In the genomic region with DNA sequence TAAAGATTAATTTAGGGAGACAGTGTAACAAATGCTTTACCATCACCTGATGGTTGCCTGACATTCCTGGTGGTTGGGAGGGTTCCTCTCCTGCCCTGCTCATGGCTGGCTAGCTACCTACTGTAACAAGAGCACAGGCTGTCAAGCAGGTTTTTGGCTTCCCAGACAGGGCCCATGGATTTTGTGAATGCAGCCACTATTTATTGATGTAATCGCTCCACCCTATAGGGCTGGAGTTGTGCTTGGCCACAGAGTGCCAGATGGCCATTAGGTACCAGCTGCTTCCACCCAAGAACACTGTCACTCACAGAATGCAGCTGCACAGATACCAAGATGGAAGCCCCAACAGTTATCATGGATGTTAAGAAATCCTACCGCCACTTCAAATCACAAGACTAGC, we compare ENCODE assay signal across 25 cellular contexts. TPM values are rescaled to one million over a fixed set of nuclear protein-coding genes. Genes with fewer than 3 reads are reported as not detected.
DNase-seq lines count a peak whose midpoint lies in the region; ATAC-seq and TF ChIP-seq lines count a peak whose summit lies in the region.
"Had no signal": no experiment of that assay in that cellular context is flagged by ENCODE, and none has a peak within 500 bp of the region (broad histone marks: within the 10 kb centered on the region; RNA-seq: fewer than 3 reads in every experiment).

No MANE protein-coding gene starts in this region.

- H3K9me3 ChIP-seq in breast epithelium (no peaks in the 10 kb centered on the region), mammary epithelial cell (replicated peaks; ENCODE audit: insufficient read depth, low read length) (no peaks in the 10 kb centered on the region), transverse colon (no peaks in the 10 kb centered on the region), testis (no peaks in the 10 kb centered on the region)
- H3K9me3 ChIP-seq: adrenal gland, psoas muscle, thyroid gland had no signal

- peaks cover 14% of the 10 kb centered on the region for H3K9me3 Mint-ChIP-seq in glutamatergic neuron (ENCODE audit: unreplicated experiment)
- H3K9me3 Mint-ChIP-seq: activated CD4-positive, alpha-beta memory T cell treated with anti-CD3 and anti-CD28 coated beads for 36 hours; neural progenitor cell had no signal

- 82% methylated on average over 2 of the region's 2 CpGs for WGBS in mammary epithelial cell (ENCODE audit: low coverage, missing lambda C conversion rate)
- WGBS in transverse colon (ENCODE audit: low coverage in 1 of 2), 2 donors = 14% methylated on average over 2 of the region's 2 CpGs; no CpG with 5 or more reads in 1 of the 2 donors
- 55 to 94% methylated on average over 2 of the region's 2 CpGs for WGBS in testis, 2 donors

- no peaks in the 10 kb centered on the region for H3K27me3 ChIP-seq in breast epithelium
- H3K27me3 ChIP-seq in mammary epithelial cell (ENCODE audit: insufficient read depth, low read length) = no peaks in the 10 kb centered on the region
- no peaks in the 10 kb centered on the region for H3K27me3 ChIP-seq in transverse colon
- no peaks in the 10 kb centered on the region for H3K27me3 ChIP-seq in testis
- H3K27me3 ChIP-seq: adrenal gland, neural progenitor cell, thyroid gland had no signal

- no TSS peak for BruUV-seq in mammary epithelial cell (replicated peaks; lab: Mats Ljungman, UMichigan)

- H3K36me3 Mint-ChIP-seq in glutamatergic neuron (ENCODE audit: unreplicated experiment) = no peaks in the 10 kb centered on the region
- H3K36me3 Mint-ChIP-seq: activated CD4-positive, alpha-beta memory T cell treated with anti-CD3 and anti-CD28 coated beads for 36 hours; neural progenitor cell had no signal

- no peak overlapping the region for H3K9ac ChIP-seq in mammary epithelial cell (ENCODE audit: insufficient read depth, low read length)
- H3K9ac ChIP-seq: neural progenitor cell had no signal

- H3K4me2 ChIP-seq in mammary epithelial cell (ENCODE audit: insufficient read depth, low read depth, low read length) = no peak overlapping the region
- H3K4me2 ChIP-seq: neural progenitor cell had no signal

- H3K36me3 ChIP-seq in breast epithelium (no peaks in the 10 kb centered on the region), mammary epithelial cell (ENCODE audit: insufficient read depth, low read length) (no peaks in the 10 kb centered on the region), transverse colon (no peaks in the 10 kb centered on the region), testis (ENCODE audit: low read depth, missing control alignments) (no peaks in the 10 kb centered on the region)
- H3K36me3 ChIP-seq: adrenal gland, neural progenitor cell, thyroid gland had no signal

- H3K4me1 ChIP-seq in breast epithelium (no peaks in the 10 kb centered on the region), mammary epithelial cell (ENCODE audit: insufficient read depth, low read length) (no peaks in the 10 kb centered on the region), transverse colon (peaks cover 0 to 10% (median 3%) of the 10 kb centered on the region in 4 donors), testis (no peaks in the 10 kb centered on the region)
- H3K4me1 ChIP-seq: adrenal gland, foreskin keratinocyte, neural progenitor cell, psoas muscle, thyroid gland had no signal

- TF ChIP-seq POLR2A in breast epithelium (IDR thresholded peaks at IDR 0.05) = no peak
- TF ChIP-seq POLR2A in transverse colon (IDR thresholded peaks at IDR 0.05) = no peak
- TF ChIP-seq POLR2A in testis (IDR thresholded peaks at IDR 0.05) = no peak

- H2AFZ ChIP-seq in mammary epithelial cell (ENCODE audit: low read depth, low read length) = no peak overlapping the region
- H2AFZ ChIP-seq: neural progenitor cell had no signal

- DNase-seq in breast epithelium (ENCODE audit: low spot score in 2 of 2) = peak; percentile 41 to 61
- DNase-seq in mammary epithelial cell = no peak
- peak; percentile 8 for DNase-seq in NCI-H2171 (lab: John Stamatoyannopoulos, UW)
- DNase-seq in glutamatergic neuron = peak; percentile 41
- no peak for DNase-seq in transverse colon
- no peak for DNase-seq in testis
- DNase-seq: activated CD4-positive, alpha-beta memory T cell treated with anti-CD3 and anti-CD28 coated beads for 36 hours; activated CD4-positive, CD25-positive, alpha-beta regulatory T cell; activated gamma-delta T cell treated with Interleukin-2 at 50 U/mL for 16 hours; activated T-cell treated with anti-CD3 and anti-CD28 coated beads for 4 hours; adrenal gland; caudate nucleus; EL; foreskin keratinocyte; hypothalamus; NCI-H1048; NCI-H2081 treated with DMSO at 0.1 percent for 48 hours; psoas muscle; stimulated activated naive CD4-positive, alpha-beta T cell; T1000; thyroid gland had no signal

- H3K4me3 Mint-ChIP-seq in glutamatergic neuron (ENCODE audit: unreplicated experiment) = peak overlapping the region; percentile 25
- H3K4me3 Mint-ChIP-seq: activated CD4-positive, alpha-beta memory T cell treated with anti-CD3 and anti-CD28 coated beads for 36 hours; neural progenitor cell had no signal

- peak overlapping the region; percentile 93 for H3K27ac Mint-ChIP-seq in glutamatergic neuron (ENCODE audit: unreplicated experiment)
- H3K27ac Mint-ChIP-seq: activated CD4-positive, alpha-beta memory T cell treated with anti-CD3 and anti-CD28 coated beads for 36 hours; neural progenitor cell had no signal

- H3K27me3 Mint-ChIP-seq in glutamatergic neuron (ENCODE audit: unreplicated experiment) = peaks cover 12% of the 10 kb centered on the region

- H3K27ac ChIP-seq in breast epithelium (no peak overlapping the region), mammary epithelial cell (ENCODE audit: insufficient read depth, low read depth, low read length) (no peak overlapping the region), transverse colon (peak overlapping the region; percentile 33 to 50 (median 34)), testis (no peak overlapping the region)
- H3K27ac ChIP-seq: adrenal gland, foreskin keratinocyte, neural progenitor cell, psoas muscle, thyroid gland had no signal

- ATAC-seq in SK-N-SH treated with all-trans-retinoic acid at 6 μM for 48 hours = no peak
- no peak for ATAC-seq in HG03520 (IDR thresholded peaks at IDR 0.05; ENCODE audit: unreplicated experiment)
- ATAC-seq: foreskin keratinocyte, K562, psoas muscle had no signal

- H3K4me1 Mint-ChIP-seq in glutamatergic neuron (ENCODE audit: low read depth, unreplicated experiment) = peaks cover 45% of the 10 kb centered on the region

- dilution Hi-C loops in mammary epithelial cell (cut with HindIII; ENCODE audit: low sequenced_read_pairs) = loop anchor here (5.0 kb wide), 2 partner anchors 53 to 107 kb away; no protein-coding TSS in a partner anchor

- CTCF ChIA-PET in mammary epithelial cell (lab: Charles Lee; ENCODE audit: low non-redundant PET) = no interaction called here

- H4K20me1 ChIP-seq in mammary epithelial cell (ENCODE audit: insufficient read depth, low read length) = no peaks in the 10 kb centered on the region

- in situ Hi-C loops in mammary epithelial cell (cut with MboI; ENCODE audit: low sequenced_read_pairs in 2 of 2) = loop anchor here in 1 of 2 donors (25.0 kb wide), 1 partner anchor 538 kb away; no protein-coding TSS in a partner anchor
- in situ Hi-C loops in transverse colon (cut with MboI; ENCODE audit: low pct_ligation_motif_present in 1 of 4, low pct_unique_long_range_greater_than_20kb in 1 of 4, low sequenced_read_pairs in 3 of 4) = loop anchor here (25.0 kb wide), 3 partner anchors 338 to 538 kb away; no protein-coding TSS in a partner anchor

- no peaks in the 10 kb centered on the region for H3K79me2 ChIP-seq in mammary epithelial cell (ENCODE audit: insufficient read depth, low read length)

- no peak for TF ChIP-seq CTCF in breast epithelium (IDR thresholded peaks at IDR 0.05)
- no peak for TF ChIP-seq CTCF in mammary epithelial cell (conservative IDR thresholded peaks at IDR 0.05 in 1 of 2, IDR thresholded peaks at IDR 0.05 in 1 of 2; ENCODE audit: extremely low read depth in 1 of 2, insufficient read depth in 1 of 2, low read depth in 1 of 2, low read length in 2 of 2)
- no peak for TF ChIP-seq CTCF in glutamatergic neuron (IDR thresholded peaks at IDR 0.05; ENCODE audit: partially characterized antibody, unreplicated experiment)
- no peak for TF ChIP-seq CTCF in transverse colon (IDR thresholded peaks at IDR 0.05)
- no peak for TF ChIP-seq CTCF in testis (IDR thresholded peaks at IDR 0.05)

- no peak for TF ChIP-seq EP300 in transverse colon (IDR thresholded peaks at IDR 0.05; ENCODE audit: low read depth)

- H3K4me3 ChIP-seq in breast epithelium (no peak overlapping the region), mammary epithelial cell (replicated peaks in 1 of 3; ENCODE audit: insufficient read depth in 1 of 3, low read depth in 2 of 3, low read length in 3 of 3) (no peak overlapping the region), transverse colon (no peak overlapping the region), testis (no peak overlapping the region)
- H3K4me3 ChIP-seq: adrenal gland, K562, neural progenitor cell, psoas muscle, thyroid gland had no signal

- intact Hi-C loops in breast epithelium (cut with DNase I; ENCODE audit: low total_unique reads) (no loop called here), mammary epithelial cell (cut with micrococcal nuclease) (no loop called here), transverse colon (cut with DNase I; ENCODE audit: low total_unique reads) (no loop called here), testis (cut with DNase I; ENCODE audit: low total_unique reads) (no loop called here)

TF ChIP-seq in SK-N-SH treated with all-trans-retinoic acid at 6 μM for 48 hours, 23 proteins besides CTCF, POLR2A, EP300 and RAD21 (continues in another document):
- TF ChIP-seq SNAI2 (CRISPR knock-in tag; IDR thresholded peaks at IDR 0.05) (no peak), OSR1 (CRISPR knock-in tag; IDR thresholded peaks at IDR 0.05) (no peak), BACH2 (CRISPR knock-in tag; IDR thresholded peaks at IDR 0.05; ENCODE audit: borderline replicate concordance) (no peak), ZFP3 (CRISPR knock-in tag; IDR thresholded peaks at IDR 0.05) (no peak)

RNA-seq across cellular contexts. Expression of gene KLHL25, which starts 31.0 kb away (rescaled TPM):
- total RNA-seq in breast epithelium (10 to 100 TPM; 10.9 to 21.0 (median 15.1) TPM), mammary epithelial cell (10 to 100 TPM in 1 of 2 donors, 1 to 10 TPM in 1; 7.7 to 12.2 TPM), glutamatergic neuron (ENCODE audit: unreplicated experiment) (45.1 TPM), transverse colon (10 to 100 TPM; 10.1 to 36.0 (median 10.8) TPM), testis (10 to 100 TPM; 42.6 to 50.1 TPM)
- polyA plus RNA-seq in mammary epithelial cell (4.6 TPM), testis (ENCODE audit: insufficient read depth, low read depth, low replicate concordance) (19.6 TPM)
- polyA minus RNA-seq in mammary epithelial cell = 7.0 TPM

Comparison
In these comparisons a context has a peak if more than half of its experiments do, and no peak if none do; other contexts are left out.
1. DNase-seq: peak in breast epithelium (2 of 2), NCI-H2171 (single experiment) and glutamatergic neuron (single experiment); none in mammary epithelial cell (single experiment), transverse colon (single experiment) and testis (single experiment).
2. H3K27ac ChIP-seq: peak in transverse colon (4 of 4); none in breast epithelium (0 of 2), mammary epithelial cell (single experiment) and testis (0 of 2).